Comparison of ENCODE assay signal across 13 cellular contexts in the genomic region with DNA sequence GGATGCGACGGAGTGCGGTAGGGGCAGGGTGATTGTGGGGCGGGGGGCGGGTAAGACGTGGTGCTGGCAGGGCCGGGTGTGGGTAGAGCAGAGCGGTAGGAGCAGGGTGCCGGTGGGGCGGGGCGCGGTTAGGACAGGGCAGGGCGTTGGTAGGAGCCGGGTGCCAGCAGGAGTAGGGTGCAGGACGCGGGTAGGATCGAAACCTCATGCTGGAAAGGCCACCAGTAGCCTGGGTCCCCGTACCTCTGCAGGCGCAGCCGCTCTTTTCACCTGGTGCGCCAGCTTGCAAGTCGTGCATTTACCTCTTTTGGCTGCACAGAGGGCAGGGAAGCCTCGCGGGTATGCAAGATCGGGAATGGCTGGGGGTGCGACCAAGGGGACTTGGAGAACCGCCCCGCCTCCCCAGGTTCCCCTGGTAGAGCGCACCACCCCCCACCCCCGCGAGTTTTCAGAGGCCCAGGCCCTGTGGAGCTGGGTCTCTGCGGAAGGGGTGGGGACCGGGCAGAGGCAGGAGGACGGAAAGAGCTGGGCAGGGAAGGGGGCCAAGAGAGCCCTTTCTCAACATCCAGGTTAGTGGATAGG.
DNase-seq lines count a peak whose midpoint lies in the region; ATAC-seq, FAIRE-seq and TF ChIP-seq lines count a peak whose summit lies in the region.
"Had no signal": no experiment of that assay in that cellular context is flagged by ENCODE, and none has a peak within 500 bp of the region (broad histone marks: within the 10 kb centered on the region; RNA-seq: fewer than 3 reads in every experiment).

No MANE protein-coding gene starts in this region.

- no peaks in the 10 kb centered on the region for H3K9me1 ChIP-seq in keratinocyte (ENCODE audit: control insufficient read depth, extremely low read depth, insufficient read depth, low read length)

- peaks cover 2% of the 10 kb centered on the region for H3K4me1 ChIP-seq in keratinocyte (ENCODE audit: control insufficient read depth, extremely low read depth, insufficient read depth, low read length)
- H3K4me1 ChIP-seq in upper lobe of left lung: peaks cover 3 to 13% (median 5%) of the 10 kb centered on the region in 4 donors
- no peaks in the 10 kb centered on the region for H3K4me1 ChIP-seq in GM23248 (ENCODE audit: insufficient read depth)

- peak; percentile 31 to 57 for ATAC-seq in natural killer cell treated with Interleukin-12 subunit alpha and Interleukin-12 subunit beta and Interleukin-15 and Interleukin-18, amount 100 ng/mL, for 72 hours
- ATAC-seq in natural killer cell: no peak
- ATAC-seq in upper lobe of left lung (ENCODE audit: low FRiP score in 2 of 2): peak; percentile 14 to 67
- no peak for ATAC-seq in sciatic nerve
- ATAC-seq in omental fat pad (ENCODE audit: low FRiP score): no peak

- H3K4me2 ChIP-seq in keratinocyte (ENCODE audit: control insufficient read depth, extremely low read depth, insufficient read depth, low read depth, low read length) (peak overlapping the region; percentile 43), GM23248 (ENCODE audit: unreplicated experiment) (no peak overlapping the region)

- no peaks in the 10 kb centered on the region for H3K9me2 ChIP-seq in GM23248 (ENCODE audit: insufficient read depth)

- H3F3A ChIP-seq in GM23248 (ENCODE audit: insufficient read depth): no peaks in the 10 kb centered on the region

- peak overlapping the region; percentile 30 for H2AFZ ChIP-seq in keratinocyte (ENCODE audit: control insufficient read depth, low read length)
- no peak overlapping the region for H2AFZ ChIP-seq in GM23248

- no peak for DNase-seq in natural killer cell treated with Interleukin-12 subunit alpha and Interleukin-12 subunit beta and Interleukin-15 and Interleukin-18, amount 100 ng/mL, for 72 hours (ENCODE audit: low spot score)
- no peak for DNase-seq in natural killer cell
- DNase-seq in activated naive CD4-positive, alpha-beta T cell treated with anti-CD3 and anti-CD28 coated beads, Interleukin-2, amount 50 U/mL, for 16 hours: peak; percentile 34
- no peak for DNase-seq in keratinocyte (ENCODE audit: low read depth, low spot score)
- peak in 1 of 2 donors; percentile 77 for DNase-seq in upper lobe of left lung
- DNase-seq in sciatic nerve (ENCODE audit: low spot score): no peak
- DNase-seq in omental fat pad (ENCODE audit: low spot score): no peak
- no peak for DNase-seq in GM23248
- DNase-seq: activated effector memory CD4-positive, alpha-beta T cell treated with Interleukin-2 at 50 U/mL for 16 hours had no signal

- H3K9me3 ChIP-seq in keratinocyte (ENCODE audit: control insufficient read depth, low read depth, low read length): no peaks in the 10 kb centered on the region
- no peaks in the 10 kb centered on the region for H3K9me3 ChIP-seq in upper lobe of left lung
- H3K9me3 ChIP-seq in GM23248 (ENCODE audit: low read depth): no peaks in the 10 kb centered on the region
- H3K9me3 ChIP-seq: thyroid gland had no signal

- no peak for TF ChIP-seq POLR2A in upper lobe of left lung (IDR thresholded peaks at IDR 0.05)

- H3K4me1 Mint-ChIP-seq in natural killer cell treated with Interleukin-12 subunit alpha and Interleukin-12 subunit beta and Interleukin-15 and Interleukin-18, amount 100 ng/mL, for 72 hours (ENCODE audit: low read depth in 2 of 2): peaks cover 0 to 5% of the 10 kb centered on the region in 2 donors
- H3K4me1 Mint-ChIP-seq in natural killer cell: peaks cover 0 to 16% of the 10 kb centered on the region in 2 donors
- H3K4me1 Mint-ChIP-seq: neural crest cell had no signal

- intact Hi-C loops in natural killer cell (cut with micrococcal nuclease): no loop called here
- intact Hi-C loops in sciatic nerve (cut with DNase I): no loop called here

- peak overlapping the region; percentile 4 for H3K4me3 Mint-ChIP-seq in natural killer cell treated with Interleukin-12 subunit alpha and Interleukin-12 subunit beta and Interleukin-15 and Interleukin-18, amount 100 ng/mL, for 72 hours
- H3K4me3 Mint-ChIP-seq in natural killer cell: no peak overlapping the region
- H3K4me3 Mint-ChIP-seq: dendritic cell treated with granulocyte-macrophage colony-stimulating factor and Interleukin-4, amounts not matched to agents 40 ng/mL and 50 ng/mL, for 4 days; neural crest cell had no signal

- 5 to 8% methylated on average over 19 to 32 of the region's 34 CpGs for WGBS in upper lobe of left lung, 2 donors
- 0 to 3% methylated on average over 22 to 34 of the region's 34 CpGs for WGBS in GM23248 (ENCODE audit: low coverage in 1 of 2, low lambda C conversion rate in 2 of 2, missing lambda C conversion rate in 2 of 2), 2 experiments

- H3K79me2 ChIP-seq in keratinocyte (ENCODE audit: control insufficient read depth, insufficient read depth, low read length): no peaks in the 10 kb centered on the region
- no peaks in the 10 kb centered on the region for H3K79me2 ChIP-seq in GM23248 (ENCODE audit: insufficient read depth)

- no peak for TF ChIP-seq EP300 in upper lobe of left lung (IDR thresholded peaks at IDR 0.05)

- H3K36me3 ChIP-seq in keratinocyte (ENCODE audit: control insufficient read depth in 2 of 2, extremely low read depth in 1 of 2, insufficient read depth in 2 of 2, low read length in 2 of 2): no peaks in the 10 kb centered on the region
- no peaks in the 10 kb centered on the region for H3K36me3 ChIP-seq in upper lobe of left lung
- H3K36me3 ChIP-seq in GM23248 (ENCODE audit: low read depth): no peaks in the 10 kb centered on the region
- H3K36me3 ChIP-seq: thyroid gland had no signal

- H3K4me3 ChIP-seq in keratinocyte (ENCODE audit: control insufficient read depth in 2 of 3, extremely low read depth in 1 of 3, insufficient read depth in 2 of 3, low read depth in 1 of 3, low read length in 3 of 3): peak overlapping the region; percentile 5 to 27 (median 12)
- H3K4me3 ChIP-seq in upper lobe of left lung: peak overlapping the region in 2 of 4 donors; percentile 31 to 35
- no peak overlapping the region for H3K4me3 ChIP-seq in GM23248
- H3K4me3 ChIP-seq: thyroid gland had no signal

- no peak for FAIRE-seq in keratinocyte (lab: Jason Lieb, UNC)

- H3K27me3 Mint-ChIP-seq in natural killer cell treated with Interleukin-12 subunit alpha and Interleukin-12 subunit beta and Interleukin-15 and Interleukin-18, amount 100 ng/mL, for 72 hours: peaks cover 26 to 34% of the 10 kb centered on the region in 2 donors
- H3K27me3 Mint-ChIP-seq in natural killer cell (ENCODE audit: low read depth in 2 of 2): peaks cover 31 to 37% of the 10 kb centered on the region in 2 donors

- dilution Hi-C loops in keratinocyte (cut with MboI; ENCODE audit: extremely low pct_ligation_motif_present, low sequenced_read_pairs): no loop called here

- H3K36me3 Mint-ChIP-seq in natural killer cell treated with Interleukin-12 subunit alpha and Interleukin-12 subunit beta and Interleukin-15 and Interleukin-18, amount 100 ng/mL, for 72 hours: no peaks in the 10 kb centered on the region
- no peaks in the 10 kb centered on the region for H3K36me3 Mint-ChIP-seq in natural killer cell

- H4K20me1 ChIP-seq in keratinocyte (ENCODE audit: control insufficient read depth, extremely low read depth, insufficient read depth, low read length) (no peaks in the 10 kb centered on the region), GM23248 (ENCODE audit: insufficient read depth) (no peaks in the 10 kb centered on the region)

- TF ChIP-seq CTCF in natural killer cell (IDR thresholded peaks at IDR 0.05) (no peak), keratinocyte (optimal IDR thresholded peaks at IDR 0.05 in 1 of 3, IDR thresholded peaks at IDR 0.05 in 1 of 3, conservative IDR thresholded peaks at IDR 0.05 in 1 of 3; ENCODE audit: extremely low read depth in 1 of 3, insufficient read depth in 2 of 3, low read length in 3 of 3) (no peak), upper lobe of left lung (IDR thresholded peaks at IDR 0.05) (no peak), omental fat pad (IDR thresholded peaks at IDR 0.05) (no peak)

- H3K27ac ChIP-seq in keratinocyte (ENCODE audit: control insufficient read depth, insufficient read depth, low read length) (no peak overlapping the region), upper lobe of left lung (no peak overlapping the region), GM23248 (no peak overlapping the region)
- H3K27ac ChIP-seq: thyroid gland had no signal

- in situ Hi-C loops in GM23248 (cut with MboI): no loop called here

- H3K27ac Mint-ChIP-seq in natural killer cell treated with Interleukin-12 subunit alpha and Interleukin-12 subunit beta and Interleukin-15 and Interleukin-18, amount 100 ng/mL, for 72 hours: no peak overlapping the region
- no peak overlapping the region for H3K27ac Mint-ChIP-seq in natural killer cell
- H3K27ac Mint-ChIP-seq: dendritic cell treated with granulocyte-macrophage colony-stimulating factor and Interleukin-4, amounts not matched to agents 40 ng/mL and 50 ng/mL, for 4 days; T-helper 1 cell treated with Interleukin-12 subunit alpha and Interleukin-12 subunit beta and Interleukin-4 antibody, amounts not matched to agents 30 μg/mL and 1 μg/mL, for 36 hours had no signal

- H3K9ac ChIP-seq in keratinocyte (ENCODE audit: control insufficient read depth, extremely low read depth, insufficient read depth, low read length) (no peak overlapping the region), GM23248 (no peak overlapping the region)

- peaks cover 6% of the 10 kb centered on the region for H3K27me3 ChIP-seq in keratinocyte (ENCODE audit: control insufficient read depth, extremely low read depth, insufficient read depth, low read length)
- H3K27me3 ChIP-seq in upper lobe of left lung: peaks cover 0 to 17% (median 4%) of the 10 kb centered on the region in 4 donors
- H3K27me3 ChIP-seq in GM23248 (replicated peaks; ENCODE audit: insufficient read depth): peaks cover 43% of the 10 kb centered on the region
- H3K27me3 ChIP-seq: thyroid gland had no signal

- no peaks in the 10 kb centered on the region for H3K9me3 Mint-ChIP-seq in natural killer cell treated with Interleukin-12 subunit alpha and Interleukin-12 subunit beta and Interleukin-15 and Interleukin-18, amount 100 ng/mL, for 72 hours
- no peaks in the 10 kb centered on the region for H3K9me3 Mint-ChIP-seq in natural killer cell
- H3K9me3 Mint-ChIP-seq: dendritic cell treated with granulocyte-macrophage colony-stimulating factor and Interleukin-4, amounts not matched to agents 40 ng/mL and 50 ng/mL, for 4 days; neural crest cell had no signal

Comparison
In these comparisons a context has a peak if more than half of its experiments do, and no peak if none do; other contexts are left out.
1. ATAC-seq: peak in natural killer cell treated with Interleukin-12 subunit alpha and Interleukin-12 subunit beta and Interleukin-15 and Interleukin-18, amount 100 ng/mL, for 72 hours (2 of 2) and upper lobe of left lung (2 of 2); none in natural killer cell (0 of 3), sciatic nerve (single experiment) and omental fat pad (single experiment).